In genomic region chr19:1205114-1206062, GRCh38 we compare ENCODE assay signal across 1 cellular context.
TF ChIP-seq lines count a peak whose summit lies in the region.

A gene with protein sequence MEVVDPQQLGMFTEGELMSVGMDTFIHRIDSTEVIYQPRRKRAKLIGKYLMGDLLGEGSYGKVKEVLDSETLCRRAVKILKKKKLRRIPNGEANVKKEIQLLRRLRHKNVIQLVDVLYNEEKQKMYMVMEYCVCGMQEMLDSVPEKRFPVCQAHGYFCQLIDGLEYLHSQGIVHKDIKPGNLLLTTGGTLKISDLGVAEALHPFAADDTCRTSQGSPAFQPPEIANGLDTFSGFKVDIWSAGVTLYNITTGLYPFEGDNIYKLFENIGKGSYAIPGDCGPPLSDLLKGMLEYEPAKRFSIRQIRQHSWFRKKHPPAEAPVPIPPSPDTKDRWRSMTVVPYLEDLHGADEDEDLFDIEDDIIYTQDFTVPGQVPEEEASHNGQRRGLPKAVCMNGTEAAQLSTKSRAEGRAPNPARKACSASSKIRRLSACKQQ (plus strand): TSS chr19:1205778. CDS start chr19:1206914, 1,136 bp downstream.

TF ChIP-seq in K562, 482 proteins besides CTCF, POLR2A, EP300 and RAD21 (continued from another document and continues in another):
- TF ChIP-seq LCOR (CRISPR knock-in tag; IDR thresholded peaks at IDR 0.05) (no peak), ZC3H8 (IDR thresholded peaks at IDR 0.05) (no peak), BACH1 (tag; IDR thresholded peaks at IDR 0.05) (no peak), ZBTB7A (IDR thresholded peaks at IDR 0.05; ENCODE audit: borderline replicate concordance, control insufficient read depth, low read depth, low read length) (peak; percentile 98), POLR2B (IDR thresholded peaks at IDR 0.05; ENCODE audit: low read depth, partially characterized antibody) (no peak), ZNF408 (CRISPR knock-in tag; IDR thresholded peaks at IDR 0.05; ENCODE audit: low read depth) (no peak), SOX6 (IDR thresholded peaks at IDR 0.05) (no peak), CHD1 (IDR thresholded peaks at IDR 0.05; ENCODE audit: low read length) (no peak), GATAD2A (IDR thresholded peaks at IDR 0.05) (no peak), GATAD2B (IDR thresholded peaks at IDR 0.05; ENCODE audit: borderline replicate concordance) (peak; percentile 58; the same call in 1 of the 2 replicates), KLF13 (tag; IDR thresholded peaks at IDR 0.05; ENCODE audit: borderline replicate concordance, low read depth) (no peak), KLF10 (CRISPR knock-in tag; IDR thresholded peaks at IDR 0.05) (no peak), ZNF133 (CRISPR knock-in tag; IDR thresholded peaks at IDR 0.05) (no peak), CREB1 (IDR thresholded peaks at IDR 0.05) (peak; percentile 71), CREB1 (CRISPR knock-in tag; IDR thresholded peaks at IDR 0.05) (peak; percentile 50; the same call in 1 of the 2 replicates), BRD9 (IDR thresholded peaks at IDR 0.05; ENCODE audit: low read depth, partially characterized antibody) (no peak), CREM (IDR thresholded peaks at IDR 0.05; ENCODE audit: low read depth) (peak; percentile 62; the same call in 1 of the 2 replicates), ARNT (IDR thresholded peaks at IDR 0.05) (no peak), RBM34 (IDR thresholded peaks at IDR 0.05; ENCODE audit: borderline replicate concordance, insufficient read depth, low read length) (no peak), ZNF140 (CRISPR knock-in tag; IDR thresholded peaks at IDR 0.05) (no peak), CEBPG (CRISPR knock-in tag; IDR thresholded peaks at IDR 0.05) (no peak), CEBPG (tag; conservative IDR thresholded peaks at IDR 0.05 in 1 of 2, IDR thresholded peaks at IDR 0.05 in 1 of 2) (no peak), SRSF3 (IDR thresholded peaks at IDR 0.05; ENCODE audit: insufficient read depth, low read length) (no peak), PPARD (CRISPR knock-in tag; IDR thresholded peaks at IDR 0.05) (no peak), ESRRA (IDR thresholded peaks at IDR 0.05; ENCODE audit: borderline replicate concordance, low read depth) (peak; percentile 75), MCM2 (IDR thresholded peaks at IDR 0.05; ENCODE audit: low read depth) (no peak), ZKSCAN3 (CRISPR knock-in tag; IDR thresholded peaks at IDR 0.05) (no peak), ELF1 (tag; IDR thresholded peaks at IDR 0.05) (no peak), ZNF3 (CRISPR knock-in tag; IDR thresholded peaks at IDR 0.05) (no peak), ZNF184 (CRISPR knock-in tag; IDR thresholded peaks at IDR 0.05) (no peak), MAZ (CRISPR knock-in tag; conservative IDR thresholded peaks at IDR 0.05 in 1 of 2, IDR thresholded peaks at IDR 0.05 in 1 of 2) (peak; percentile 71 to 79), RBM14 (IDR thresholded peaks at IDR 0.05; ENCODE audit: borderline replicate concordance, insufficient read depth, low read depth, low read length) (no peak), MAX (CRISPR knock-in tag; IDR thresholded peaks at IDR 0.05) (peak; percentile 69), FOXM1 (IDR thresholded peaks at IDR 0.05; ENCODE audit: low read depth) (no peak; the same call in 1 of the 2 replicates), FOXM1 (CRISPR knock-in tag; IDR thresholded peaks at IDR 0.05; ENCODE audit: low read depth) (no peak), SMAD4 (CRISPR knock-in tag; conservative IDR thresholded peaks at IDR 0.05) (peak; percentile 33), IFI16 (CRISPR knock-in tag; IDR thresholded peaks at IDR 0.05) (no peak), SPI1 (IDR thresholded peaks at IDR 0.05; ENCODE audit: borderline replicate concordance, low read depth, low read length) (no peak), MCM7 (IDR thresholded peaks at IDR 0.05) (no peak), ZNF75A (CRISPR knock-in tag; IDR thresholded peaks at IDR 0.05) (no peak), TFAM (CRISPR knock-in tag; conservative IDR thresholded peaks at IDR 0.05) (no peak), ATF4 (CRISPR knock-in tag; IDR thresholded peaks at IDR 0.05) (0 out of 2 replicates have a peak, but pooled peaks have one; percentile 49), THRAP3 (IDR thresholded peaks at IDR 0.05; ENCODE audit: borderline replicate concordance) (no peak), MEF2A (IDR thresholded peaks at IDR 0.05; ENCODE audit: control insufficient read depth, low read depth, low read length) (no peak)
- TF ChIP-seq, protein P1, sequence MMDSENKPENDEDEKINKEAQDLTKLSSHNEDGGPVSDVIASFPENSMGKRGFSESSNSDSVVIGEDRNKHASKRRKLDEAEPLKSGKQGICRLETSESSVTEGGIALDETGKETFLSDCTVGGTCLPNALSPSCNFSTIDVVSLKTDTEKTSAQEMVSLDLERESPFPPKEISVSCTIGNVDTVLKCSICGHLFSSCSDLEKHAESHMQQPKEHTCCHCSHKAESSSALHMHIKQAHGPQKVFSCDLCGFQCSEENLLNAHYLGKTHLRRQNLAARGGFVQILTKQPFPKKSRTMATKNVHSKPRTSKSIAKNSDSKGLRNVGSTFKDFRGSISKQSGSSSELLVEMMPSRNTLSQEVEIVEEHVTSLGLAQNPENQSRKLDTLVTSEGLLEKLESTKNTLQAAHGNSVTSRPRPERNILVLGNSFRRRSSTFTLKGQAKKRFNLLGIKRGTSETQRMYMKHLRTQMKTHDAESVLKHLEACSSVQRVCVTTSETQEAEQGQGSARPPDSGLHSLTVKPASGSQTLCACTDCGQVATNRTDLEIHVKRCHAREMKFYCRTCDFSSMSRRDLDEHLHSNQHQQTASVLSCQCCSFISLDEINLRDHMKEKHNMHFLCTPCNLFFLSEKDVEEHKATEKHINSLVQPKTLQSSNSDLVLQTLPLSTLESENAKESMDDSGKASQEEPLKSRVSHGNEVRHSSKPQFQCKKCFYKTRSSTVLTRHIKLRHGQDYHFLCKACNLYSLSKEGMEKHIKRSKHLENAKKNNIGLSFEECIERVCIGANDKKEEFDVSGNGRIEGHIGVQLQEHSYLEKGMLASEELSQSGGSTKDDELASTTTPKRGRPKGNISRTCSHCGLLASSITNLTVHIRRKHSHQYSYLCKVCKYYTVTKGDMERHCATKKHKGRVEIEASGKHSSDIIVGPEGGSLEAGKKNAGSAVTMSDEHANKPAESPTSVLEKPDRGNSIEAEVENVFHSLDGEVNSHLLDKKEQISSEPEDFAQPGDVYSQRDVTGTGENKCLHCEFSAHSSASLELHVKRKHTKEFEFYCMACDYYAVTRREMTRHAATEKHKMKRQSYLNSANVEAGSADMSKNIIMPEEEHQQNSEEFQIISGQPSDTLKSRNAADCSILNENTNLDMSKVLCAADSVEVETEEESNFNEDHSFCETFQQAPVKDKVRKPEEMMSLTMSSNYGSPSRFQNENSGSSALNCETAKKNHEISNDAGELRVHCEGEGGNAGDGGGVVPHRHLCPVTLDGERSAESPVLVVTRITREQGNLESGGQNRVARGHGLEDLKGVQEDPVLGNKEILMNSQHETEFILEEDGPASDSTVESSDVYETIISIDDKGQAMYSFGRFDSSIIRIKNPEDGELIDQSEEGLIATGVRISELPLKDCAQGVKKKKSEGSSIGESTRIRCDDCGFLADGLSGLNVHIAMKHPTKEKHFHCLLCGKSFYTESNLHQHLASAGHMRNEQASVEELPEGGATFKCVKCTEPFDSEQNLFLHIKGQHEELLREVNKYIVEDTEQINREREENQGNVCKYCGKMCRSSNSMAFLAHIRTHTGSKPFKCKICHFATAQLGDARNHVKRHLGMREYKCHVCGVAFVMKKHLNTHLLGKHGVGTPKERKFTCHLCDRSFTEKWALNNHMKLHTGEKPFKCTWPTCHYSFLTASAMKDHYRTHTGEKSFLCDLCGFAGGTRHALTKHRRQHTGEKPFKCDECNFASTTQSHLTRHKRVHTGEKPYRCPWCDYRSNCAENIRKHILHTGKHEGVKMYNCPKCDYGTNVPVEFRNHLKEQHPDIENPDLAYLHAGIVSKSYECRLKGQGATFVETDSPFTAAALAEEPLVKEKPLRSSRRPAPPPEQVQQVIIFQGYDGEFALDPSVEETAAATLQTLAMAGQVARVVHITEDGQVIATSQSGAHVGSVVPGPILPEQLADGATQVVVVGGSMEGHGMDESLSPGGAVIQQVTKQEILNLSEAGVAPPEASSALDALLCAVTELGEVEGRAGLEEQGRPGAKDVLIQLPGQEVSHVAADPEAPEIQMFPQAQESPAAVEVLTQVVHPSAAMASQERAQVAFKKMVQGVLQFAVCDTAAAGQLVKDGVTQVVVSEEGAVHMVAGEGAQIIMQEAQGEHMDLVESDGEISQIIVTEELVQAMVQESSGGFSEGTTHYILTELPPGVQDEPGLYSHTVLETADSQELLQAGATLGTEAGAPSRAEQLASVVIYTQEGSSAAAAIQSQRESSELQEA (IDR thresholded peaks at IDR 0.05; ENCODE audit: low read depth), result no peak
- TF ChIP-seq, protein P2, sequence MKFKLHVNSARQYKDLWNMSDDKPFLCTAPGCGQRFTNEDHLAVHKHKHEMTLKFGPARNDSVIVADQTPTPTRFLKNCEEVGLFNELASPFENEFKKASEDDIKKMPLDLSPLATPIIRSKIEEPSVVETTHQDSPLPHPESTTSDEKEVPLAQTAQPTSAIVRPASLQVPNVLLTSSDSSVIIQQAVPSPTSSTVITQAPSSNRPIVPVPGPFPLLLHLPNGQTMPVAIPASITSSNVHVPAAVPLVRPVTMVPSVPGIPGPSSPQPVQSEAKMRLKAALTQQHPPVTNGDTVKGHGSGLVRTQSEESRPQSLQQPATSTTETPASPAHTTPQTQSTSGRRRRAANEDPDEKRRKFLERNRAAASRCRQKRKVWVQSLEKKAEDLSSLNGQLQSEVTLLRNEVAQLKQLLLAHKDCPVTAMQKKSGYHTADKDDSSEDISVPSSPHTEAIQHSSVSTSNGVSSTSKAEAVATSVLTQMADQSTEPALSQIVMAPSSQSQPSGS (CRISPR knock-in tag; IDR thresholded peaks at IDR 0.05), result no peak
- TF ChIP-seq, protein P3, sequence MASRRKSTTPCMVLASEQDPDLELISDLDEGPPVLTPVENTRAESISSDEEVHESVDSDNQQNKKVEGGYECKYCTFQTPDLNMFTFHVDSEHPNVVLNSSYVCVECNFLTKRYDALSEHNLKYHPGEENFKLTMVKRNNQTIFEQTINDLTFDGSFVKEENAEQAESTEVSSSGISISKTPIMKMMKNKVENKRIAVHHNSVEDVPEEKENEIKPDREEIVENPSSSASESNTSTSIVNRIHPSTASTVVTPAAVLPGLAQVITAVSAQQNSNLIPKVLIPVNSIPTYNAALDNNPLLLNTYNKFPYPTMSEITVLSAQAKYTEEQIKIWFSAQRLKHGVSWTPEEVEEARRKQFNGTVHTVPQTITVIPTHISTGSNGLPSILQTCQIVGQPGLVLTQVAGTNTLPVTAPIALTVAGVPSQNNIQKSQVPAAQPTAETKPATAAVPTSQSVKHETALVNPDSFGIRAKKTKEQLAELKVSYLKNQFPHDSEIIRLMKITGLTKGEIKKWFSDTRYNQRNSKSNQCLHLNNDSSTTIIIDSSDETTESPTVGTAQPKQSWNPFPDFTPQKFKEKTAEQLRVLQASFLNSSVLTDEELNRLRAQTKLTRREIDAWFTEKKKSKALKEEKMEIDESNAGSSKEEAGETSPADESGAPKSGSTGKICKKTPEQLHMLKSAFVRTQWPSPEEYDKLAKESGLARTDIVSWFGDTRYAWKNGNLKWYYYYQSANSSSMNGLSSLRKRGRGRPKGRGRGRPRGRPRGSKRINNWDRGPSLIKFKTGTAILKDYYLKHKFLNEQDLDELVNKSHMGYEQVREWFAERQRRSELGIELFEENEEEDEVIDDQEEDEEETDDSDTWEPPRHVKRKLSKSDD (conservative IDR thresholded peaks at IDR 0.05; ENCODE audit: low read length), result no peak
- TF ChIP-seq, protein P4, sequence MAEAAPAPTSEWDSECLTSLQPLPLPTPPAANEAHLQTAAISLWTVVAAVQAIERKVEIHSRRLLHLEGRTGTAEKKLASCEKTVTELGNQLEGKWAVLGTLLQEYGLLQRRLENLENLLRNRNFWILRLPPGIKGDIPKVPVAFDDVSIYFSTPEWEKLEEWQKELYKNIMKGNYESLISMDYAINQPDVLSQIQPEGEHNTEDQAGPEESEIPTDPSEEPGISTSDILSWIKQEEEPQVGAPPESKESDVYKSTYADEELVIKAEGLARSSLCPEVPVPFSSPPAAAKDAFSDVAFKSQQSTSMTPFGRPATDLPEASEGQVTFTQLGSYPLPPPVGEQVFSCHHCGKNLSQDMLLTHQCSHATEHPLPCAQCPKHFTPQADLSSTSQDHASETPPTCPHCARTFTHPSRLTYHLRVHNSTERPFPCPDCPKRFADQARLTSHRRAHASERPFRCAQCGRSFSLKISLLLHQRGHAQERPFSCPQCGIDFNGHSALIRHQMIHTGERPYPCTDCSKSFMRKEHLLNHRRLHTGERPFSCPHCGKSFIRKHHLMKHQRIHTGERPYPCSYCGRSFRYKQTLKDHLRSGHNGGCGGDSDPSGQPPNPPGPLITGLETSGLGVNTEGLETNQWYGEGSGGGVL (CRISPR knock-in tag; IDR thresholded peaks at IDR 0.05), result no peak
- TF ChIP-seq, protein P5, sequence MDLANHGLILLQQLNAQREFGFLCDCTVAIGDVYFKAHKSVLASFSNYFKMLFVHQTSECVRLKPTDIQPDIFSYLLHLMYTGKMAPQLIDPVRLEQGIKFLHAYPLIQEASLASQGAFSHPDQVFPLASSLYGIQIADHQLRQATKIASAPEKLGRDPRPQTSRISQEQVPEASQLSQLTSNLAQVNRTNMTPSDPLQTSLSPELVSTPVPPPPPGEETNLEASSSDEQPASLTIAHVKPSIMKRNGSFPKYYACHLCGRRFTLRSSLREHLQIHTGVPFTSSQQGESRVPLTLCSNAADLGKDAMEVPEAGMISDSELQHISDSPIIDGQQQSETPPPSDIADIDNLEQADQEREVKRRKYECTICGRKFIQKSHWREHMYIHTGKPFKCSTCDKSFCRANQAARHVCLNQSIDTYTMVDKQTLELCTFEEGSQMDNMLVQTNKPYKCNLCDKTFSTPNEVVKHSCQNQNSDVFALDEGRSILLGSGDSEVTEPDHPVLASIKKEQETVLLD (IDR thresholded peaks at IDR 0.05), result peak; percentile 58; the same call in 1 of the 2 replicates
- TF ChIP-seq, protein P6, sequence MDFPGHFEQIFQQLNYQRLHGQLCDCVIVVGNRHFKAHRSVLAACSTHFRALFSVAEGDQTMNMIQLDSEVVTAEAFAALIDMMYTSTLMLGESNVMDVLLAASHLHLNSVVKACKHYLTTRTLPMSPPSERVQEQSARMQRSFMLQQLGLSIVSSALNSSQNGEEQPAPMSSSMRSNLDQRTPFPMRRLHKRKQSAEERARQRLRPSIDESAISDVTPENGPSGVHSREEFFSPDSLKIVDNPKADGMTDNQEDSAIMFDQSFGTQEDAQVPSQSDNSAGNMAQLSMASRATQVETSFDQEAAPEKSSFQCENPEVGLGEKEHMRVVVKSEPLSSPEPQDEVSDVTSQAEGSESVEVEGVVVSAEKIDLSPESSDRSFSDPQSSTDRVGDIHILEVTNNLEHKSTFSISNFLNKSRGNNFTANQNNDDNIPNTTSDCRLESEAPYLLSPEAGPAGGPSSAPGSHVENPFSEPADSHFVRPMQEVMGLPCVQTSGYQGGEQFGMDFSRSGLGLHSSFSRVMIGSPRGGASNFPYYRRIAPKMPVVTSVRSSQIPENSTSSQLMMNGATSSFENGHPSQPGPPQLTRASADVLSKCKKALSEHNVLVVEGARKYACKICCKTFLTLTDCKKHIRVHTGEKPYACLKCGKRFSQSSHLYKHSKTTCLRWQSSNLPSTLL (IDR thresholded peaks at IDR 0.05), result no peak
